Comparison of ENCODE assay signal across 9 cellular contexts in genomic region chr7:77439572-77439971, GRCh38. TPM values are rescaled to one million over a fixed set of nuclear protein-coding genes. Genes with fewer than 3 reads are reported as not detected.
DNase-seq lines count a peak whose midpoint lies in the region; ATAC-seq and TF ChIP-seq lines count a peak whose summit lies in the region.
"Had no signal": no experiment of that assay in that cellular context is flagged by ENCODE, and none has a peak within 500 bp of the region (broad histone marks: within the 10 kb centered on the region; RNA-seq: fewer than 3 reads in every experiment).

No MANE protein-coding gene starts in this region.

- H3K23ac ChIP-seq in mesendoderm (ENCODE audit: low read length) = no peak overlapping the region

- no peaks in the 10 kb centered on the region for H3K9me3 Mint-ChIP-seq in activated T-helper 17 cell treated with anti-CD3 and anti-CD28 coated beads, Interleukin-2, amount 50 U/mL, for 72 hours

- DNase-seq in COR-L47 (lab: John Stamatoyannopoulos, UW) (peak; percentile 9), NCI-H510A (lab: John Stamatoyannopoulos, UW) (peak; percentile 23), colonic mucosa (peak; percentile 59), mucosa of gallbladder (ENCODE audit: low spot score) (peak; percentile 58), mesendoderm (no peak)
- DNase-seq: T-helper 2 cell had no signal

- H3K36me3 Mint-ChIP-seq in activated T-helper 17 cell treated with anti-CD3 and anti-CD28 coated beads, Interleukin-2, amount 50 U/mL, for 72 hours (ENCODE audit: low read depth) = no peaks in the 10 kb centered on the region

- no peak overlapping the region for H3K56ac ChIP-seq in mesendoderm (ENCODE audit: low read length)

- H3K4me1 Mint-ChIP-seq in activated T-helper 17 cell treated with anti-CD3 and anti-CD28 coated beads, Interleukin-2, amount 50 U/mL, for 72 hours = no peaks in the 10 kb centered on the region

- H3K4me2 ChIP-seq in mesendoderm (ENCODE audit: low read length) = no peak overlapping the region

- no peaks in the 10 kb centered on the region for H3K27me3 ChIP-seq in colonic mucosa
- H3K27me3 ChIP-seq in mesendoderm (ENCODE audit: insufficient read depth, low read length, poor library complexity) = no peaks in the 10 kb centered on the region

- H3K79me1 ChIP-seq in mesendoderm (ENCODE audit: low read length) = no peaks in the 10 kb centered on the region

- TF ChIP-seq CTCF in colonic mucosa (IDR thresholded peaks at IDR 0.05) = peak; percentile 25

- H3K79me2 ChIP-seq in mesendoderm (ENCODE audit: control insufficient read depth, insufficient read depth, low read length) = no peaks in the 10 kb centered on the region

- H3K4me3 Mint-ChIP-seq in activated T-helper 17 cell treated with anti-CD3 and anti-CD28 coated beads, Interleukin-2, amount 50 U/mL, for 72 hours = no peak overlapping the region

- no peak overlapping the region for H4K8ac ChIP-seq in mesendoderm (ENCODE audit: low read depth, low read length)

- H3K9ac ChIP-seq in colonic mucosa (ENCODE audit: low read depth in 2 of 2, low read length in 2 of 2) (no peak overlapping the region), mesendoderm (ENCODE audit: low read length) (no peak overlapping the region)

- ATAC-seq in GM19452 (IDR thresholded peaks at IDR 0.05; ENCODE audit: unreplicated experiment) = no peak
- no peak for ATAC-seq in activated T-helper 17 cell treated with anti-CD3 and anti-CD28 coated beads, Interleukin-2, amount 50 U/mL, for 72 hours (replicated peaks)
- ATAC-seq in GM21737 (IDR thresholded peaks at IDR 0.05; ENCODE audit: unreplicated experiment) = no peak

- H2BK15ac ChIP-seq in mesendoderm (replicated peaks; ENCODE audit: low read depth) = no peak overlapping the region

- no peak overlapping the region for H3K27ac Mint-ChIP-seq in activated T-helper 17 cell treated with anti-CD3 and anti-CD28 coated beads, Interleukin-2, amount 50 U/mL, for 72 hours

- no peaks in the 10 kb centered on the region for H3K9me3 ChIP-seq in colonic mucosa

- no peak overlapping the region for H3K4ac ChIP-seq in mesendoderm (ENCODE audit: low read depth, low read length)

- H3K27me3 Mint-ChIP-seq in activated T-helper 17 cell treated with anti-CD3 and anti-CD28 coated beads, Interleukin-2, amount 50 U/mL, for 72 hours = peaks cover 2% of the 10 kb centered on the region

- H3K4me3 ChIP-seq in colonic mucosa (no peak overlapping the region), mesendoderm (ENCODE audit: low read length) (no peak overlapping the region)

- H3K27ac ChIP-seq in colonic mucosa (no peak overlapping the region), mesendoderm (ENCODE audit: low read depth, low read length) (no peak overlapping the region)

- no peak overlapping the region for H2AK5ac ChIP-seq in mesendoderm (ENCODE audit: low read length)

- no peak overlapping the region for H3K18ac ChIP-seq in mesendoderm (ENCODE audit: low read length)

- H3K36me3 ChIP-seq in colonic mucosa (no peaks in the 10 kb centered on the region), mesendoderm (ENCODE audit: control insufficient read depth, insufficient read depth, low read length) (no peaks in the 10 kb centered on the region)

- no peak overlapping the region for H2BK120ac ChIP-seq in mesendoderm (ENCODE audit: low read depth, low read length)

- H2BK5ac ChIP-seq in mesendoderm (ENCODE audit: low read length) = no peak overlapping the region

- no peak overlapping the region for H4K5ac ChIP-seq in mesendoderm (ENCODE audit: low read length)

- no CpG with 5 or more reads among the region's 5 CpGs for WGBS in mesendoderm (ENCODE audit: extremely low coverage, insufficient coverage, low lambda C conversion rate)

- intact Hi-C loops in colonic mucosa (cut with DNase I) = no loop called here

- H3K4me1 ChIP-seq in colonic mucosa (no peaks in the 10 kb centered on the region), mesendoderm (ENCODE audit: control insufficient read depth, low read depth, low read length) (no peaks in the 10 kb centered on the region)

RNA-seq across cellular contexts. Expression of gene GSAP, which starts 23.4 kb away (rescaled TPM):
- 1 to 10 TPM; 3.7 to 7.7 TPM for total RNA-seq in colonic mucosa
- total RNA-seq in mucosa of gallbladder = 23.9 TPM
- 1 to 10 TPM; 1.1 to 2.9 TPM for total RNA-seq in activated T-helper 17 cell treated with anti-CD3 and anti-CD28 coated beads, Interleukin-2, amount 50 U/mL, for 72 hours
- polyA plus RNA-seq in mesendoderm (2013, experiment 1 of 2) = 0.14 TPM
- 0.14 TPM for polyA plus RNA-seq in mesendoderm (2013, experiment 2 of 2)
